Comparison of ENCODE assay signal across 14 cellular contexts in genomic region chr17:64270885-64271284, GRCh38. TPM values are rescaled to one million over a fixed set of nuclear protein-coding genes. Genes with fewer than 3 reads are reported as not detected.
DNase-seq lines count a peak whose midpoint lies in the region; ATAC-seq and TF ChIP-seq lines count a peak whose summit lies in the region.
"Had no signal": no experiment of that assay in that cellular context is flagged by ENCODE, and none has a peak within 500 bp of the region (broad histone marks: within the 10 kb centered on the region; RNA-seq: fewer than 3 reads in every experiment).

No MANE protein-coding gene starts in this region.

- H3K36me3 Mint-ChIP-seq in activated naive CD4-positive, alpha-beta T cell treated with anti-CD3 and anti-CD28 coated beads, Interleukin-2, amount 50 U/mL, for 24 hours, result no peaks in the 10 kb centered on the region
- H3K36me3 Mint-ChIP-seq in activated naive CD8-positive, alpha-beta T cell treated with anti-CD3 and anti-CD28 coated beads, Interleukin-2, amount 50 U/mL, for 24 hours (ENCODE audit: low read depth), result no peaks in the 10 kb centered on the region

- H3K9me3 Mint-ChIP-seq in activated naive CD4-positive, alpha-beta T cell treated with anti-CD3 and anti-CD28 coated beads, Interleukin-2, amount 50 U/mL, for 24 hours, result no peaks in the 10 kb centered on the region
- H3K9me3 Mint-ChIP-seq in activated naive CD8-positive, alpha-beta T cell treated with anti-CD3 and anti-CD28 coated beads, Interleukin-2, amount 50 U/mL, for 24 hours, result peaks cover 5% of the 10 kb centered on the region

- TF ChIP-seq EP300 in upper lobe of left lung (IDR thresholded peaks at IDR 0.05), result no peak

- no peaks in the 10 kb centered on the region for H3K36me3 ChIP-seq in upper lobe of left lung
- H3K36me3 ChIP-seq: HAP-1, uterus had no signal

- peaks cover 29% of the 10 kb centered on the region for H3K4me1 Mint-ChIP-seq in activated naive CD4-positive, alpha-beta T cell treated with anti-CD3 and anti-CD28 coated beads, Interleukin-2, amount 50 U/mL, for 24 hours
- peaks cover 17% of the 10 kb centered on the region for H3K4me1 Mint-ChIP-seq in activated naive CD8-positive, alpha-beta T cell treated with anti-CD3 and anti-CD28 coated beads, Interleukin-2, amount 50 U/mL, for 24 hours

- H3K4me3 Mint-ChIP-seq in activated naive CD4-positive, alpha-beta T cell treated with anti-CD3 and anti-CD28 coated beads, Interleukin-2, amount 50 U/mL, for 24 hours, result peak overlapping the region; percentile 8
- no peak overlapping the region for H3K4me3 Mint-ChIP-seq in activated naive CD8-positive, alpha-beta T cell treated with anti-CD3 and anti-CD28 coated beads, Interleukin-2, amount 50 U/mL, for 24 hours

- H3K27ac Mint-ChIP-seq in activated naive CD4-positive, alpha-beta T cell treated with anti-CD3 and anti-CD28 coated beads, Interleukin-2, amount 50 U/mL, for 24 hours, result peak overlapping the region; percentile 14
- peak overlapping the region; percentile 5 for H3K27ac Mint-ChIP-seq in activated naive CD8-positive, alpha-beta T cell treated with anti-CD3 and anti-CD28 coated beads, Interleukin-2, amount 50 U/mL, for 24 hours

- no peaks in the 10 kb centered on the region for H3K4me1 ChIP-seq in upper lobe of left lung
- H3K4me1 ChIP-seq: HAP-1, uterus had no signal

- 62 to 64% methylated on average over 6 of the region's 6 CpGs for WGBS in upper lobe of left lung, 2 donors

- H3K9me3 ChIP-seq in upper lobe of left lung, result no peaks in the 10 kb centered on the region
- H3K9me3 ChIP-seq: HAP-1, mucosa of descending colon, uterus had no signal

- no peak overlapping the region for H3K4me3 ChIP-seq in upper lobe of left lung
- H3K4me3 ChIP-seq: HAP-1, mucosa of descending colon, uterus had no signal

- TF ChIP-seq CTCF in upper lobe of left lung (IDR thresholded peaks at IDR 0.05), result no peak

- no peaks in the 10 kb centered on the region for H3K27me3 Mint-ChIP-seq in activated naive CD4-positive, alpha-beta T cell treated with anti-CD3 and anti-CD28 coated beads, Interleukin-2, amount 50 U/mL, for 24 hours
- H3K27me3 Mint-ChIP-seq in activated naive CD8-positive, alpha-beta T cell treated with anti-CD3 and anti-CD28 coated beads, Interleukin-2, amount 50 U/mL, for 24 hours, result no peaks in the 10 kb centered on the region

- no peak for TF ChIP-seq POLR2A in upper lobe of left lung (IDR thresholded peaks at IDR 0.05)

- DNase-seq in activated naive CD4-positive, alpha-beta T cell treated with Interleukin-2 at 50 U/mL for 16 hours, result no peak
- peak; percentile 33 for DNase-seq in MV-4-11 (lab: John Stamatoyannopoulos, UW)
- DNase-seq in activated naive CD8-positive, alpha-beta T cell treated with anti-CD3 and anti-CD28 coated beads, Interleukin-2, amount 50 U/mL, for 24 hours, result no peak
- no peak for DNase-seq in stimulated activated CD4-positive, alpha-beta T cell treated with anti-CD3 and anti-CD28 coated beads, Interleukin-2, amount 100 ng/mL, for 48 hours
- no peak for DNase-seq in T1000 (lab: John Stamatoyannopoulos, UW)
- no peak for DNase-seq in upper lobe of left lung
- DNase-seq: kidney, mucosa of descending colon, OCI-M1, uterus had no signal

- no peaks in the 10 kb centered on the region for H3K27me3 ChIP-seq in upper lobe of left lung
- H3K27me3 ChIP-seq: uterus had no signal

- ATAC-seq in activated naive CD8-positive, alpha-beta T cell treated with anti-CD3 and anti-CD28 coated beads, Interleukin-2, amount 50 U/mL, for 24 hours, result peak; percentile 52
- ATAC-seq in HG03439 (IDR thresholded peaks at IDR 0.05; ENCODE audit: unreplicated experiment) (no peak), upper lobe of left lung (ENCODE audit: low FRiP score in 2 of 2) (no peak)
- ATAC-seq: activated CD4-positive, CD25-positive, alpha-beta regulatory T cell treated with anti-CD3 and anti-CD28 coated beads, Interleukin-2, amount 50 U/mL, for 24 hours; mucosa of descending colon had no signal

- no peak overlapping the region for H3K27ac ChIP-seq in upper lobe of left lung
- H3K27ac ChIP-seq: uterus had no signal

RNA-seq across cellular contexts. Expression of gene TEX2, which starts 7.8 kb away (rescaled TPM):
- total RNA-seq in upper lobe of left lung, result 10 to 100 TPM; 42.3 to 96.1 (median 53.4) TPM
